In the genomic region with DNA sequence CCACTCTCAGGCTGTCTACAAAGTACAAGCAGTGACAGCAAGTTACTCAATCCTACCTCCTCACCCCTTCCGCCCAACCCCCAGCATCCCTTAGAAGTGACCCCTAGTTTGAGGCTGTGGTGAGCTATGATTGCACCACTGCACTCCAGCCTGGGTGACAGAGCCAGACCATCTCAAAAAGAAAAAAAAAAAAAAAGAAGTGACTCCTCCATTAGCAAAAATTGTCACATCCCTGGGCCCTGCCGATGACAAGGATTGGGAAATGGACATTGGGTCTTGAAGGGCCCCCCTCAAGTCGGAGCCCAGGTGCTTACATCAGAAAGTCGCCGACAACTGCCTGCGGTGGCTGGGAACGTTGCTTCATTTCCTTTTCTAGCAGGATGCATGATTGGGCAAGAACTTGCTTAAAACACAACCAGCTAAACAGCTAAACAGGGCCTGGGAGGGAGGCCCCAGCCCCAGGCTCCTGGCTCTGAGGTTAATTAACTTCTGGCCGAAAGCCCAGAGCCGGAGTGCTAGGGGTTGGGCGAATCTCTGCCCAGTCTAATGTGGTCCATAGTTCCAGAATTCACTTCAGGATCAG, we compare ENCODE assay signal across 1 cellular context.
A peak's percentile ranks its signal among the peaks of the same experiment; 100 is the strongest.
TF ChIP-seq lines count a peak whose summit lies in the region.

No MANE protein-coding gene starts in this region.

TF ChIP-seq in HepG2, 621 proteins besides CTCF, POLR2A, EP300 and RAD21 (continued from another document and continues in another):
- TF ChIP-seq AHDC1 (CRISPR knock-in tag; IDR thresholded peaks at IDR 0.05; ENCODE audit: borderline replicate concordance): no peak
- TF ChIP-seq FOXC1 (CRISPR knock-in tag; IDR thresholded peaks at IDR 0.05; ENCODE audit: borderline replicate concordance): no peak
- no peak for TF ChIP-seq AHR (CRISPR knock-in tag; IDR thresholded peaks at IDR 0.05)
- TF ChIP-seq ZBTB46 (CRISPR knock-in tag; IDR thresholded peaks at IDR 0.05; ENCODE audit: borderline replicate concordance): no peak
- TF ChIP-seq SAFB2 (CRISPR knock-in tag; IDR thresholded peaks at IDR 0.05; ENCODE audit: borderline replicate concordance, low read depth): no peak
- TF ChIP-seq CREBL2 (CRISPR knock-in tag; IDR thresholded peaks at IDR 0.05; ENCODE audit: borderline replicate concordance): no peak
- no peak for TF ChIP-seq ZNF841 (CRISPR knock-in tag; IDR thresholded peaks at IDR 0.05; ENCODE audit: borderline replicate concordance)
- TF ChIP-seq ZNF232 (CRISPR knock-in tag; IDR thresholded peaks at IDR 0.05; ENCODE audit: borderline replicate concordance): no peak
- no peak for TF ChIP-seq ZNF207 (IDR thresholded peaks at IDR 0.05; ENCODE audit: borderline replicate concordance)
- TF ChIP-seq GPBP1L1 (CRISPR knock-in tag; IDR thresholded peaks at IDR 0.05): no peak
- no peak for TF ChIP-seq TCF7L2 (IDR thresholded peaks at IDR 0.05; ENCODE audit: low read depth, low read length)
- no peak for TF ChIP-seq SP2 (CRISPR knock-in tag; IDR thresholded peaks at IDR 0.05)
- no peak for TF ChIP-seq TRIM22 (IDR thresholded peaks at IDR 0.05)
- TF ChIP-seq DMAP1 (CRISPR knock-in tag; IDR thresholded peaks at IDR 0.05): no peak; the same call in 1 of the 2 replicates
- TF ChIP-seq ZNF749 (CRISPR knock-in tag; IDR thresholded peaks at IDR 0.05; ENCODE audit: borderline replicate concordance): no peak
- TF ChIP-seq MED1 (CRISPR knock-in tag; IDR thresholded peaks at IDR 0.05): peak; percentile 76
- no peak for TF ChIP-seq IRF1 (CRISPR knock-in tag; IDR thresholded peaks at IDR 0.05; ENCODE audit: low read depth)
- TF ChIP-seq KLF9 (CRISPR knock-in tag; IDR thresholded peaks at IDR 0.05; ENCODE audit: low read depth): no peak
- TF ChIP-seq BHLHE40 (IDR thresholded peaks at IDR 0.05; ENCODE audit: low read length): no peak
- TF ChIP-seq ZNF281 (CRISPR knock-in tag; IDR thresholded peaks at IDR 0.05; ENCODE audit: borderline replicate concordance): peak; percentile 72
- TF ChIP-seq ZNF350 (CRISPR knock-in tag; IDR thresholded peaks at IDR 0.05; ENCODE audit: borderline replicate concordance, low read depth): peak; percentile 79; the same call in 1 of the 2 replicates
- no peak for TF ChIP-seq KLF12 (CRISPR knock-in tag; IDR thresholded peaks at IDR 0.05; ENCODE audit: borderline replicate concordance)
- TF ChIP-seq POLR2G (IDR thresholded peaks at IDR 0.05; ENCODE audit: low read depth, low read length): no peak
- TF ChIP-seq PAXIP1 (CRISPR knock-in tag; conservative IDR thresholded peaks at IDR 0.05): peak; percentile 78
- TF ChIP-seq, protein P1, sequence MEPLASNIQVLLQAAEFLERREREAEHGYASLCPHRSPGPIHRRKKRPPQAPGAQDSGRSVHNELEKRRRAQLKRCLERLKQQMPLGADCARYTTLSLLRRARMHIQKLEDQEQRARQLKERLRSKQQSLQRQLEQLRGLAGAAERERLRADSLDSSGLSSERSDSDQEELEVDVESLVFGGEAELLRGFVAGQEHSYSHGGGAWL (CRISPR knock-in tag; IDR thresholded peaks at IDR 0.05): peak; percentile 29; the same call in 1 of the 2 replicates
- TF ChIP-seq ZNF839 (CRISPR knock-in tag; IDR thresholded peaks at IDR 0.05; ENCODE audit: borderline replicate concordance): no peak
- TF ChIP-seq SALL2 (CRISPR knock-in tag; IDR thresholded peaks at IDR 0.05): no peak
- no peak for TF ChIP-seq SMARCC2 (IDR thresholded peaks at IDR 0.05)
- TF ChIP-seq PAX8 (CRISPR knock-in tag; IDR thresholded peaks at IDR 0.05; ENCODE audit: borderline replicate concordance): no peak
- TF ChIP-seq MIXL1 (CRISPR knock-in tag; IDR thresholded peaks at IDR 0.05): peak; percentile 99
- no peak for TF ChIP-seq CBX5 (CRISPR knock-in tag; IDR thresholded peaks at IDR 0.05; ENCODE audit: borderline replicate concordance)
- no peak for TF ChIP-seq PRDM15 (CRISPR knock-in tag; IDR thresholded peaks at IDR 0.05)
